ENCODE assay signal across 8 cellular contexts in genomic region chr11:126284829-126285228, GRCh38. TPM values are rescaled to one million over a fixed set of nuclear protein-coding genes. Genes with fewer than 3 reads are reported as not detected.
DNase-seq lines count a peak whose midpoint lies in the region; ATAC-seq, FAIRE-seq and TF ChIP-seq lines count a peak whose summit lies in the region.

No MANE protein-coding gene starts in this region.

- H3K4me1 ChIP-seq in A549: peaks cover 15% of the 10 kb centered on the region; the same call in 2 of the 3 replicates

- TF ChIP-seq POLR2A in A549 (IDR thresholded peaks at IDR 0.05; ENCODE audit: low read length) (no peak), GM18505 (IDR thresholded peaks at IDR 0.05; ENCODE audit: borderline replicate concordance, extremely low read depth, insufficient read depth, insufficient read length) (no peak)

- H3K9me3 ChIP-seq in A549: no peaks in the 10 kb centered on the region

- H3K4me2 ChIP-seq in A549: no peak overlapping the region; the same call in 2 of the 3 replicates

- POLR2A ChIA-PET in A549 (lab: Yijun Ruan, JAX): no interaction called here

- H3K4me3 ChIP-seq in A549: no peak overlapping the region

- no peak for ATAC-seq in A549
- peak; percentile 53 for ATAC-seq in GM18505 (IDR thresholded peaks at IDR 0.05; ENCODE audit: unreplicated experiment)
- ATAC-seq in HG03108 (IDR thresholded peaks at IDR 0.05; ENCODE audit: unreplicated experiment): peak; percentile 50

- CTCF ChIA-PET in A549 (lab: Yijun Ruan, JAX): interaction anchor here (0.7 kb wide), 1 partner anchor 196 kb away, joined by 4 read pairs; no protein-coding TSS in a partner anchor

- TF ChIP-seq CTCF in A549 (IDR thresholded peaks at IDR 0.05): no peak

- H3K27ac ChIP-seq in A549: no peak overlapping the region

- 77% methylated on average over 6 of the region's 6 CpGs for WGBS in A549 (ENCODE audit: missing lambda C conversion rate)

- DNase-seq in A549 (ENCODE audit: low read depth in 1 of 2, low spot score in 1 of 2): peak; percentile 19 to 48
- DNase-seq in NCI-H526 treated with DMSO at 0.1 percent for 48 hours (lab: John Stamatoyannopoulos, UW): peak; percentile 95
- peak; percentile 73 for DNase-seq in activated CD8-positive, alpha-beta memory T cell treated with anti-CD3 and anti-CD28 coated beads, Interleukin-2, amount 50 U/mL, for 24 hours (ENCODE audit: extremely low read depth)
- DNase-seq in fibroblast of gingiva (ENCODE audit: low read depth): peak; percentile 83
- peak; percentile 90 for DNase-seq in stimulated activated CD4-positive, alpha-beta T cell treated with anti-CD3 and anti-CD28 coated beads, Interleukin-2, amount 100 ng/mL, for 24 hours
- no peak for DNase-seq in HuH-7.5 (ENCODE audit: low spot score)

- no peak for TF ChIP-seq RAD21 in A549 (conservative IDR thresholded peaks at IDR 0.05 in 1 of 2, IDR thresholded peaks at IDR 0.05 in 1 of 2)

- no peak for FAIRE-seq in A549 (lab: Jason Lieb, UNC)

- no peak for TF ChIP-seq EP300 in A549 (IDR thresholded peaks at IDR 0.05)

TF ChIP-seq in A549, 52 proteins besides CTCF, POLR2A, EP300 and RAD21:
- TF ChIP-seq ZFP36 (IDR thresholded peaks at IDR 0.05; ENCODE audit: borderline replicate concordance, partially characterized antibody): no peak
- no peak for TF ChIP-seq E2F6 (IDR thresholded peaks at IDR 0.05; ENCODE audit: borderline replicate concordance, low read depth)
- TF ChIP-seq NPAS2 (CRISPR knock-in tag; IDR thresholded peaks at IDR 0.05; ENCODE audit: borderline replicate concordance): no peak
- TF ChIP-seq ELK1 (IDR thresholded peaks at IDR 0.05; ENCODE audit: low read depth, low read length): no peak
- no peak for TF ChIP-seq HDAC2 (IDR thresholded peaks at IDR 0.05)
- no peak for TF ChIP-seq NFE2L2 (conservative IDR thresholded peaks at IDR 0.05; ENCODE audit: low read length)

RNA-seq across cellular contexts. Expression of gene TIRAP, which starts 1.9 kb away (rescaled TPM):
- polyA plus RNA-seq in A549 (2011; rRNA removed) (4.5 and 7.4 TPM in 2 replicates), A549 (2017; fragmentation: RNase III; extraction: RNeasy Plus Mini Kit Qiagen cat#74134 plus additional on column Dnase treatment) (4.5 to 5.4 TPM (median 4.9 TPM) in 3 replicates)
- 4.4 and 5.1 TPM in 2 replicates for polyA plus RNA-seq in A549 (2012; cell fraction: cytosol; rRNA removed)
- 6.4 and 6.6 TPM in 2 replicates for polyA plus RNA-seq in A549 (2012; cell fraction: nucleus; rRNA removed)
- polyA minus RNA-seq in A549 (2011; rRNA and poly(A)+ RNA removed): 13.1 and 14.3 TPM in 2 replicates

RNA-seq across cellular contexts. Expression of gene FOXRED1, which starts 15.9 kb away (rescaled TPM):
- 22.7 and 23.8 TPM in 2 replicates for polyA plus RNA-seq in A549 (2011; rRNA removed)
- 40.5 and 45.5 TPM in 2 replicates for polyA plus RNA-seq in A549 (2012; cell fraction: cytosol; rRNA removed)
- 66.8 and 67.2 TPM in 2 replicates for polyA plus RNA-seq in A549 (2012; cell fraction: nucleus; rRNA removed)
- 27.8 to 30.1 TPM (median 28.9 TPM) in 3 replicates for polyA plus RNA-seq in A549 (2017; fragmentation: RNase III; extraction: RNeasy Plus Mini Kit Qiagen cat#74134 plus additional on column Dnase treatment)
- 19.7 and 20.5 TPM in 2 replicates for polyA minus RNA-seq in A549 (2011; rRNA and poly(A)+ RNA removed)

RNA-seq across cellular contexts. Expression of gene SRPRA, which starts 16.1 kb away (rescaled TPM):
- 92.2 and 99.6 TPM in 2 replicates for polyA plus RNA-seq in A549 (2011; rRNA removed)
- polyA plus RNA-seq in A549 (2012; cell fraction: cytosol; rRNA removed): 39.8 and 46.4 TPM in 2 replicates
- polyA plus RNA-seq in A549 (2012; cell fraction: nucleus; rRNA removed): 87.3 and 106 TPM in 2 replicates
- polyA plus RNA-seq in A549 (2017; fragmentation: RNase III; extraction: RNeasy Plus Mini Kit Qiagen cat#74134 plus additional on column Dnase treatment): 43.1 to 47.1 TPM (median 45.1 TPM) in 3 replicates
- 105 and 114 TPM in 2 replicates for polyA minus RNA-seq in A549 (2011; rRNA and poly(A)+ RNA removed)

RNA-seq across cellular contexts. Expression of gene DCPS, which starts 19.0 kb away (rescaled TPM):
- 21.3 and 23.0 TPM in 2 replicates for polyA plus RNA-seq in A549 (2011; rRNA removed)
- 40.2 and 41.6 TPM in 2 replicates for polyA plus RNA-seq in A549 (2012; cell fraction: cytosol; rRNA removed)
- polyA plus RNA-seq in A549 (2012; cell fraction: nucleus; rRNA removed): 33.1 and 39.1 TPM in 2 replicates
- polyA plus RNA-seq in A549 (2017; fragmentation: RNase III; extraction: RNeasy Plus Mini Kit Qiagen cat#74134 plus additional on column Dnase treatment): 17.0 to 17.9 TPM (median 17.8 TPM) in 3 replicates
- 15.8 and 17.7 TPM in 2 replicates for polyA minus RNA-seq in A549 (2011; rRNA and poly(A)+ RNA removed)

Comparison
In these comparisons a context has a peak if more than half of its experiments do, and no peak if none do; other contexts are left out.
1. ATAC-seq: peak in GM18505 (single experiment) and HG03108 (single experiment); none in A549 (0 of 2).